ENCODE assay signal across 11 cellular contexts in the genomic region with DNA sequence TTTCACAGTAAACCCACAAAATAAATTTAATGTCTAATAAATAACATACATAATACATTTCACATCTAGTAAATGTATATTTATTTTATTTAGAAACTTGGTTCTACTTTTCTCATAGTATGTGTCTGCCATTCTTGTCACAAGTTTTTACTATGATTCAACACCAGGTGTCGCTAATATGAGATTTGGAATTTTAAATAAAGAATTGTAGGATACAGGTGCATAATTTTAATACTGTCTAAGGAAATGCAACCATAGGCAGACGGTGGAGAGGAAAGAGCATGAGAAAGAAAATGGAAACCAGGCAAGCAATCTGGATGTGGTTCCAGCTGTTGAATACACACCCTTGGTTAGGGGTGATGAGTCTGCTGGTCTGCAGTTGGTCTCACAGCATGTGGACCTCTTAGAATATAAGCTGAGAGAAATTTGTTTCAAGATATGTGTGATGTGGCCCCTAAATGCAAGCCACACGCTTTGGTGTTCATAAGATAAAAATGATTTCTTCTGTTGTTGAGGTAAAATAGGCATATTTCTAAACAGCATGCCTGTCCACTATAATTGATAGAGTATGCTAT.
A peak's percentile ranks its signal among the peaks of the same experiment; 100 is the strongest.
DNase-seq lines count a peak whose midpoint lies in the region; ATAC-seq and TF ChIP-seq lines count a peak whose summit lies in the region.
"Had no signal": no experiment of that assay in that cellular context is flagged by ENCODE, and none has a peak within 500 bp of the region (broad histone marks: within the 10 kb centered on the region; RNA-seq: fewer than 3 reads in every experiment).

No MANE protein-coding gene starts in this region.

- no peaks in the 10 kb centered on the region for H3K79me2 ChIP-seq in hepatocyte

- in situ Hi-C loops in gastrocnemius medialis (cut with MboI; ENCODE audit: low sequenced_read_pairs in 4 of 4), result loop anchor here in 1 of 4 donors (10.0 kb wide), 1 partner anchor 172 kb away; no protein-coding TSS in a partner anchor

- no peak overlapping the region for H2AFZ ChIP-seq in hepatocyte

- no peak overlapping the region for H3K4me2 ChIP-seq in hepatocyte

- TF ChIP-seq CTCF in right atrium auricular region (IDR thresholded peaks at IDR 0.05) (peak; percentile 26 to 54), hepatocyte (IDR thresholded peaks at IDR 0.05; ENCODE audit: poor library complexity) (peak; percentile 58), gastrocnemius medialis (IDR thresholded peaks at IDR 0.05 in 4 of 5, conservative IDR thresholded peaks at IDR 0.05 in 1 of 5) (peak in 1 of 5 experiments; percentile 9)

- H3K4me1 ChIP-seq in right atrium auricular region (no peaks in the 10 kb centered on the region), hepatocyte (ENCODE audit: insufficient read depth) (no peaks in the 10 kb centered on the region), gastrocnemius medialis (no peaks in the 10 kb centered on the region)

- no peak for TF ChIP-seq POLR2A in gastrocnemius medialis (IDR thresholded peaks at IDR 0.05)

- ATAC-seq in left ventricle myocardium superior (no peak), GM18861 (IDR thresholded peaks at IDR 0.05; ENCODE audit: unreplicated experiment) (no peak), gastrocnemius medialis (no peak), HG02938 (IDR thresholded peaks at IDR 0.05; ENCODE audit: unreplicated experiment) (no peak)

- no peak for DNase-seq in right atrium auricular region (ENCODE audit: low spot score)
- DNase-seq in left ventricle myocardium superior, result no peak
- DNase-seq in SW480 (ENCODE audit: low spot score), result peak; percentile 14
- no peak for DNase-seq in hepatocyte (ENCODE audit: low spot score)
- no peak for DNase-seq in NCI-H1436 treated with DMSO at 0.1 percent for 48 hours (lab: John Stamatoyannopoulos, UW)
- DNase-seq in gastrocnemius medialis, result no peak
- DNase-seq: activated CD4-positive, CD25-positive, alpha-beta regulatory T cell treated with anti-CD3 and anti-CD28 coated beads, Interleukin-2, amount 50 U/mL, for 72 hours; DMS79 treated with DMSO at 0.1 percent for 48 hours; NCI-H187 treated with DMSO at 0.1 percent for 48 hours had no signal

- H3K27me3 ChIP-seq in right atrium auricular region (no peaks in the 10 kb centered on the region), hepatocyte (no peaks in the 10 kb centered on the region), gastrocnemius medialis (no peaks in the 10 kb centered on the region)

- intact Hi-C loops in left ventricle myocardium superior (cut with micrococcal nuclease) (no loop called here), gastrocnemius medialis (cut with DNase I; ENCODE audit: low total_unique reads) (loop anchor here (5.0 kb wide), 1 partner anchor 170 kb away; no protein-coding TSS in a partner anchor)

- no peaks in the 10 kb centered on the region for H4K20me1 ChIP-seq in hepatocyte (ENCODE audit: insufficient read depth, poor library complexity, severe bottlenecking)

- H3K27ac ChIP-seq in right atrium auricular region, result no peak overlapping the region
- no peak overlapping the region for H3K27ac ChIP-seq in hepatocyte
- H3K27ac ChIP-seq in gastrocnemius medialis, result no peak overlapping the region

- H3K9me2 ChIP-seq in hepatocyte (replicated peaks; ENCODE audit: insufficient read depth), result no peaks in the 10 kb centered on the region

- H3K4me3 ChIP-seq in right atrium auricular region (no peak overlapping the region), hepatocyte (no peak overlapping the region), gastrocnemius medialis (no peak overlapping the region)

- H3K36me3 ChIP-seq in right atrium auricular region (no peaks in the 10 kb centered on the region), hepatocyte (replicated peaks; ENCODE audit: insufficient read depth, low read depth) (no peaks in the 10 kb centered on the region), gastrocnemius medialis (no peaks in the 10 kb centered on the region)

- no peaks in the 10 kb centered on the region for H3K9me3 ChIP-seq in right atrium auricular region
- H3K9me3 ChIP-seq in hepatocyte (ENCODE audit: low read depth), result no peaks in the 10 kb centered on the region
- H3K9me3 ChIP-seq in gastrocnemius medialis, result no peaks in the 10 kb centered on the region

- 35% methylated on average over 3 of the region's 3 CpGs for WGBS in hepatocyte (ENCODE audit: low lambda C conversion rate, missing lambda C conversion rate)
